Comparison of ENCODE assay signal across 1 cellular context in genomic region chr9:136546697-136547481, GRCh38.
TF ChIP-seq lines count a peak whose summit lies in the region.

No MANE protein-coding gene starts in this region.

TF ChIP-seq in HEK293, 187 proteins besides CTCF, POLR2A, EP300 and RAD21 (continued from another document):
- TF ChIP-seq ZNF350 (tag by site-specific recombination; IDR thresholded peaks at IDR 0.05) (no peak), ZNF600 (tag by site-specific recombination; IDR thresholded peaks at IDR 0.05) (no peak), ZNF677 (tag by site-specific recombination; IDR thresholded peaks at IDR 0.05) (no peak), ZNF214 (tag by site-specific recombination; IDR thresholded peaks at IDR 0.05; ENCODE audit: borderline replicate concordance) (no peak), KLF17 (tag by site-specific recombination; IDR thresholded peaks at IDR 0.05) (no peak), ZFHX2 (tag by site-specific recombination; conservative IDR thresholded peaks at IDR 0.05) (peak; percentile 13), ZNF341 (tag by site-specific recombination; IDR thresholded peaks at IDR 0.05; ENCODE audit: low read depth) (peak; percentile 19; the same call in 1 of the 2 replicates), ZNF10 (tag by site-specific recombination; IDR thresholded peaks at IDR 0.05) (no peak), ZNF843 (tag by site-specific recombination; IDR thresholded peaks at IDR 0.05) (no peak), ZNF211 (tag by site-specific recombination; IDR thresholded peaks at IDR 0.05; ENCODE audit: low read depth) (no peak), HIC1 (tag by site-specific recombination; IDR thresholded peaks at IDR 0.05) (peak; percentile 93), SETDB1 (IDR thresholded peaks at IDR 0.05; ENCODE audit: insufficient read length, low read length) (no peak), REST (tag by site-specific recombination; IDR thresholded peaks at IDR 0.05) (no peak), ZNF585B (tag by site-specific recombination; IDR thresholded peaks at IDR 0.05) (no peak), ZNF660 (tag by site-specific recombination; IDR thresholded peaks at IDR 0.05) (no peak), ZNF692 (tag by site-specific recombination; IDR thresholded peaks at IDR 0.05) (peak; percentile 28), ZNF48 (tag by site-specific recombination; IDR thresholded peaks at IDR 0.05) (no peak), ZNF335 (tag by site-specific recombination; conservative IDR thresholded peaks at IDR 0.05) (peak; percentile 87)
